Comparison of ENCODE assay signal across 14 cellular contexts in genomic region chr9:36762958-36763357, GRCh38.
"Had no signal": no experiment of that assay in that cellular context is flagged by ENCODE, and none has a peak within 500 bp of the region (broad histone marks: within the 10 kb centered on the region; RNA-seq: fewer than 3 reads in every experiment).

No MANE protein-coding gene starts in this region.

- H3K27ac ChIP-seq: neutrophil, parathyroid adenoma, stomach, testis had no signal

- H3K9me3 ChIP-seq: neutrophil, testis had no signal

- H3K36me3 ChIP-seq: neutrophil, stomach had no signal

- DNase-seq: activated CD4-positive, alpha-beta memory T cell treated with anti-CD3 and anti-CD28 coated beads, Interleukin-2, amount 10 ng/mL, durations not matched to agents 7 days and 5 days; activated CD4-positive, alpha-beta T cell treated with anti-CD3 and anti-CD28 coated beads for 4 hours; activated effector memory CD4-positive, alpha-beta T cell treated with Interleukin-2 at 50 U/mL for 16 hours; activated naive CD4-positive, alpha-beta T cell treated with anti-CD3 and anti-CD28 coated beads, Interleukin-2, amount 50 U/mL, for 16 hours; activated T-cell treated with anti-CD3 and anti-CD28 coated beads, Interleukin-2, amount 50 U/mL, for 4 hours; islet precursor cell; naive thymus-derived CD4-positive, alpha-beta T cell; retina; stimulated activated CD4-positive, alpha-beta T cell treated with anti-CD3 and anti-CD28 coated beads, Interleukin-12 subunit alpha, Interleukin-12 subunit beta, amount 100 ng/mL, for 4 hours; stimulated activated CD4-positive, alpha-beta T cell treated with anti-CD3 and anti-CD28 coated beads, Interleukin-2, amount 100 ng/mL, for 24 hours; stomach; testis had no signal

- H3K4me3 ChIP-seq: stomach, testis had no signal

- ATAC-seq: activated T-cell treated with anti-CD3 and anti-CD28 coated beads, Interleukin-2, amount 50 U/mL, for 4 hours; naive thymus-derived CD4-positive, alpha-beta T cell had no signal

- H3K27me3 ChIP-seq: testis had no signal

- H3K4me1 ChIP-seq: parathyroid adenoma, testis had no signal
